Comparison of ENCODE assay signal across 6 cellular contexts in the genomic region with DNA sequence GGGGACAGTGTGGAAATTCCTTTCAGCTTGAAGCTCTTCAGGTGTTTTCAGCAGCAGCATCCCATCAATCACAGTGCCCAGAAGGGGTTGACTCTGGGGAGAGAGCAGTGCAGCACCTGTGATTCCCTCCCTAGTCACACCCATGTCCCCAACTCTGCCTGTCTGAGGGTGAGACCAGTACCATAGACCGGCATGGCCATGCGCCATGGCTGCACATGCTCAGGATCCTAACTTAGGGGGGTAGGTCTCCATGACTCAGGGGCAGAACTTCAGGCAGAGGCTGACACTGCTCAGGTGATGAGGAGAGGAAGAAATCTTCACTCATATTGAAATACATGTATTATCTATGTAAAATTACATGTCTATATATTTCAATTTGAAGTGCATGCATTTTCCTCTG. TPM values are rescaled to one million over a fixed set of nuclear protein-coding genes. Genes with fewer than 3 reads are reported as not detected.
"Had no signal": no experiment of that assay in that cellular context is flagged by ENCODE, and none has a peak within 500 bp of the region (broad histone marks: within the 10 kb centered on the region; RNA-seq: fewer than 3 reads in every experiment).

No MANE protein-coding gene starts in this region.

- H3K27ac Mint-ChIP-seq: GM23338, H9 had no signal

- H3K4me3 Mint-ChIP-seq: GM23338, H9 had no signal

- H3K9me3 Mint-ChIP-seq: GM23338, H9 had no signal

- ATAC-seq: GM23338 had no signal

- DNase-seq: H9, HCEC 1CT, IMR-90 had no signal

- FAIRE-seq: H54 had no signal

- H3K4me3 ChIP-seq: GM23338 had no signal

RNA-seq across cellular contexts. Expression of gene CES1, which starts 19.9 kb away (rescaled TPM):
- total RNA-seq: GM23338, H9, HT-29, IMR-90 had no signal
